ENCODE assay signal across 9 cellular contexts in genomic region chr9:132239999-132240859, GRCh38.
DNase-seq lines count a peak whose midpoint lies in the region; ATAC-seq, FAIRE-seq and TF ChIP-seq lines count a peak whose summit lies in the region.
"Had no signal": no experiment of that assay in that cellular context is flagged by ENCODE, and none has a peak within 500 bp of the region (broad histone marks: within the 10 kb centered on the region; RNA-seq: fewer than 3 reads in every experiment).

No MANE protein-coding gene starts in this region.

- no peak overlapping the region for H4K91ac ChIP-seq in H9 (ENCODE audit: insufficient read length, low read depth, low read length)

- H3K27me3 Mint-ChIP-seq in H9 (ENCODE audit: low read depth) = peaks cover 56% of the 10 kb centered on the region
- peaks cover 0 to 6% (median 0%) of the 10 kb centered on the region in 3 donors for H3K27me3 Mint-ChIP-seq in naive B cell
- H3K27me3 Mint-ChIP-seq in stimulated activated naive B cell treated with anti-CD40 and anti-IgM and Interleukin-4, amounts not matched to agents 10 μg/mL and 1 μg/mL and 100 μg/mL, for 72 hours = no peaks in the 10 kb centered on the region

- H3K27me3 ChIP-seq in A673 (replicated peaks; ENCODE audit: insufficient read depth, low read depth, low read length, poor library complexity) (no peaks in the 10 kb centered on the region), H9 (ENCODE audit: insufficient read depth, low read length) (no peaks in the 10 kb centered on the region; the same call in 1 of the 2 replicates), K562 (ENCODE audit: control insufficient read depth in 2 of 2, insufficient read depth in 2 of 2, low read length in 2 of 2) (peaks cover 22 to 79% of the 10 kb centered on the region in 2 experiments)

- CTCF ChIA-PET in A673 (lab: Charles Lee) (interaction anchor here (1.1 kb wide), 1 partner anchor 19 kb away, joined by 6 read pairs; no protein-coding TSS in a partner anchor), K562 (lab: Yijun Ruan, JAX; ENCODE audit: low intra/inter-chr PET ratio) (no interaction called here)

- H3K36me3 Mint-ChIP-seq in H9 (ENCODE audit: insufficient read depth in 1 of 3, low read depth in 3 of 3) = no peaks in the 10 kb centered on the region; a peak in 1 of 7 replicates
- H3K36me3 Mint-ChIP-seq in naive B cell = no peaks in the 10 kb centered on the region
- peaks cover 3% of the 10 kb centered on the region in 2 donors for H3K36me3 Mint-ChIP-seq in stimulated activated naive B cell treated with anti-CD40 and anti-IgM and Interleukin-4, amounts not matched to agents 10 μg/mL and 1 μg/mL and 100 μg/mL, for 72 hours

- H3K27ac Mint-ChIP-seq in H9 = no peak overlapping the region
- peak overlapping the region in 5 of 6 donors; percentile 11 to 66 (median 34) for H3K27ac Mint-ChIP-seq in naive B cell
- no peak overlapping the region for H3K27ac Mint-ChIP-seq in stimulated activated naive B cell treated with anti-CD40 and anti-IgM and Interleukin-4, amounts not matched to agents 10 μg/mL and 1 μg/mL and 100 μg/mL, for 72 hours

- no peak for ATAC-seq in K562
- ATAC-seq in naive B cell (ENCODE audit: low read depth in 2 of 2) = no peak
- no peak for ATAC-seq in HG03196 (IDR thresholded peaks at IDR 0.05; ENCODE audit: unreplicated experiment)
- no peak for ATAC-seq in GM21717 (IDR thresholded peaks at IDR 0.05; ENCODE audit: unreplicated experiment)
- no peak for ATAC-seq in stimulated activated naive B cell treated with anti-CD40 and anti-IgM and Interleukin-4, amounts not matched to agents 10 μg/mL and 1 μg/mL and 100 μg/mL, for 72 hours (replicated peaks)

- no peaks in the 10 kb centered on the region for H3K79me1 ChIP-seq in H9 (ENCODE audit: insufficient read depth, low read depth, low read length, poor library complexity, severe bottlenecking)

- no peaks in the 10 kb centered on the region for H3K9me1 ChIP-seq in K562 (ENCODE audit: control insufficient read depth, insufficient read depth, low read length)

- no peak overlapping the region for H3K14ac ChIP-seq in H9 (ENCODE audit: insufficient read depth, low read length)

- H3K9ac ChIP-seq in H9 (ENCODE audit: extremely low read depth, insufficient read length, low read length) (no peak overlapping the region), K562 (ENCODE audit: insufficient read depth in 1 of 2, low read depth in 2 of 2, low read length in 2 of 2) (peak overlapping the region in 1 of 2 experiments; percentile 90; a peak in 2 of 4 replicates)

- H3T11ph ChIP-seq in H9 (ENCODE audit: low read length) = no peak overlapping the region

- no peak overlapping the region for H2BK5ac ChIP-seq in H9 (ENCODE audit: insufficient read length, low read length)

- H3K4me2 ChIP-seq in H9 (ENCODE audit: insufficient read depth, insufficient read length, low read length) = peak overlapping the region; percentile 71
- peak overlapping the region; percentile 62 for H3K4me2 ChIP-seq in K562 (ENCODE audit: insufficient read depth, low read length)

- FAIRE-seq in K562 (lab: Jason Lieb, UNC) = no peak
- no peak for FAIRE-seq in GM12892 (lab: Jason Lieb, UNC)

- BruUV-seq in A673 (replicated peaks; lab: Mats Ljungman, UMichigan) = no TSS peak
- BruUV-seq in K562 (replicated peaks; lab: Mats Ljungman, UMichigan) = no TSS peak

- no peak overlapping the region for H2BK20ac ChIP-seq in H9 (ENCODE audit: low read depth, low read length, poor library complexity, severe bottlenecking)

- H4K20me1 ChIP-seq in H9 (ENCODE audit: control insufficient read depth, insufficient read depth, insufficient read length) (no peaks in the 10 kb centered on the region), K562 (replicated peaks; ENCODE audit: control insufficient read depth, insufficient read depth, low read length) (peaks cover 12% of the 10 kb centered on the region)

- H3K36me3 ChIP-seq in A673 (ENCODE audit: insufficient read depth, low read length, poor library complexity, severe bottlenecking) (no peaks in the 10 kb centered on the region), K562 (ENCODE audit: control insufficient read depth, insufficient read depth, low read length) (no peaks in the 10 kb centered on the region)

- H3K23me2 ChIP-seq in H9 (ENCODE audit: insufficient read length, low read depth, low read length, poor library complexity, severe bottlenecking) = peaks cover 15% of the 10 kb centered on the region

- H3K27ac ChIP-seq in A673 (ENCODE audit: low read depth, low read length, poor library complexity, severe bottlenecking) (no peak overlapping the region), H9 (ENCODE audit: insufficient read length, low read depth, low read length) (no peak overlapping the region), K562 (ENCODE audit: extremely low read depth, low read depth, low read length) (no peak overlapping the region)

- POLR2A ChIA-PET in A673 (lab: Charles Lee; ENCODE audit: low non-redundant PET) (no interaction called here), K562 (lab: Yijun Ruan, JAX) (interaction anchor here (0.6 to 0.8 kb wide), 6 partner anchors 16 to 1675 kb away, joined by 3 to 5 read pairs (median 3); no protein-coding TSS in a partner anchor)

- H4K8ac ChIP-seq in H9 (replicated peaks; ENCODE audit: insufficient read length, low read depth, low read length) = no peak overlapping the region

- H2BK120ac ChIP-seq in H9 (ENCODE audit: low read depth, low read length, poor library complexity, severe bottlenecking) = no peak overlapping the region

- no peaks in the 10 kb centered on the region for H3K9me3 Mint-ChIP-seq in H9
- H3K9me3 Mint-ChIP-seq in naive B cell = no peaks in the 10 kb centered on the region
- H3K9me3 Mint-ChIP-seq in stimulated activated naive B cell treated with anti-CD40 and anti-IgM and Interleukin-4, amounts not matched to agents 10 μg/mL and 1 μg/mL and 100 μg/mL, for 72 hours = no peaks in the 10 kb centered on the region
- H3K9me3 Mint-ChIP-seq: neural crest cell had no signal

- no peak for TF ChIP-seq RAD21 in K562 (CRISPR knock-in tag; conservative IDR thresholded peaks at IDR 0.05 in 1 of 2, IDR thresholded peaks at IDR 0.05 in 1 of 2)

- H3K4me1 ChIP-seq in A673 (ENCODE audit: insufficient read depth, low read length, poor library complexity, severe bottlenecking) (peaks cover 29% of the 10 kb centered on the region), H9 (ENCODE audit: insufficient read depth, low read length) (no peaks in the 10 kb centered on the region), K562 (replicated peaks in 1 of 2; ENCODE audit: control insufficient read depth in 2 of 2, insufficient read depth in 2 of 2, low read length in 2 of 2) (peaks cover 0 to 53% of the 10 kb centered on the region in 2 experiments; a peak in 4 of 5 replicates)

- no peak overlapping the region for H3K23ac ChIP-seq in H9 (ENCODE audit: insufficient read length, low read depth, low read length)

- H4K5ac ChIP-seq in H9 (ENCODE audit: insufficient read length, low read depth, low read length) = no peak overlapping the region

- no peak overlapping the region for H3K56ac ChIP-seq in H9 (ENCODE audit: insufficient read length, low read depth, low read length)

- H3K4me3 ChIP-seq in A673 (ENCODE audit: low read depth, low read length, poor library complexity, severe bottlenecking) (peak overlapping the region; percentile 65), K562 (peak overlapping the region; percentile 52; the same call in 1 of the 2 replicates)

- in situ Hi-C loops in K562 (cut with MboI) = no loop called here

- no peak for TF ChIP-seq EP300 in K562 (IDR thresholded peaks at IDR 0.05; ENCODE audit: low read length)

- TF ChIP-seq POLR2A in K562 (conservative IDR thresholded peaks at IDR 0.05) (no peak), GM12892 (IDR thresholded peaks at IDR 0.05; ENCODE audit: low read depth, low read length) (no peak)

- DNase-seq in A673 (ENCODE audit: low spot score) (no peak), H9 (peak; percentile 62), K562 (ENCODE audit: extremely low read depth in 1 of 4, low spot score in 3 of 4) (no peak), naive B cell (no peak), GM12892 (ENCODE audit: insufficient read length) (no peak)
- no peak for DNase-seq in stimulated activated naive B cell treated with anti-CD40 and anti-IgM and Interleukin-4, amounts not matched to agents 10 μg/mL and 1 μg/mL and 100 μg/mL, for 72 hours

- no peak overlapping the region for H2BK12ac ChIP-seq in H9 (ENCODE audit: insufficient read length, low read depth, low read length)

- H3K18ac ChIP-seq in H9 (ENCODE audit: insufficient read length, low read depth, low read length) = peak overlapping the region; percentile 32

- H2AK5ac ChIP-seq in H9 (ENCODE audit: insufficient read length, low read length) = no peak overlapping the region

- H3K4me1 Mint-ChIP-seq in H9 (peaks cover 10 to 37% of the 10 kb centered on the region in 2 experiments; a peak in 3 of 4 replicates), naive B cell (peaks cover 16 to 26% (median 25%) of the 10 kb centered on the region in 3 donors)
- peaks cover 15 to 26% of the 10 kb centered on the region in 2 donors for H3K4me1 Mint-ChIP-seq in stimulated activated naive B cell treated with anti-CD40 and anti-IgM and Interleukin-4, amounts not matched to agents 10 μg/mL and 1 μg/mL and 100 μg/mL, for 72 hours

- intact Hi-C loops in A673 (cut with micrococcal nuclease; ENCODE audit: unreplicated experiment) = no loop called here
- intact Hi-C loops in K562 (cut with micrococcal nuclease) = no loop called here

- H3K4ac ChIP-seq in H9 (ENCODE audit: low read depth, low read length) = no peak overlapping the region

- H3K79me2 ChIP-seq in H9 (ENCODE audit: insufficient read depth, low read length) (no peaks in the 10 kb centered on the region), K562 (ENCODE audit: control insufficient read depth, insufficient read depth, low read length) (no peaks in the 10 kb centered on the region)

- H3K9me3 ChIP-seq in A673 (ENCODE audit: low read depth, low read length, poor library complexity, severe bottlenecking) = no peaks in the 10 kb centered on the region
- H3K9me3 ChIP-seq in H9 (ENCODE audit: control insufficient read depth, low read depth, low read length) = no peaks in the 10 kb centered on the region
- H3K9me3 ChIP-seq in K562 (replicated peaks; ENCODE audit: control insufficient read depth, insufficient read depth, low read depth, low read length) = no peaks in the 10 kb centered on the region

- no peak overlapping the region for H2BK15ac ChIP-seq in H9 (ENCODE audit: low read depth, low read length)

- no CpG with 5 or more reads among the region's 22 CpGs for WGBS in H9 (ENCODE audit: extremely low coverage, insufficient read length, low lambda C conversion rate)
- 9% methylated on average over 20 of the region's 22 CpGs for WGBS in K562 (ENCODE audit: insufficient coverage, low coverage, missing lambda C conversion rate)

- H3K4me3 Mint-ChIP-seq in H9 (peak overlapping the region; percentile 51 to 72), naive B cell (peak overlapping the region in 7 of 8 donors; percentile 15 to 97 (median 41))
- H3K4me3 Mint-ChIP-seq in stimulated activated naive B cell treated with anti-CD40 and anti-IgM and Interleukin-4, amounts not matched to agents 10 μg/mL and 1 μg/mL and 100 μg/mL, for 72 hours = no peak overlapping the region

- TF ChIP-seq CTCF in A673 (conservative IDR thresholded peaks at IDR 0.05; ENCODE audit: low read depth, low read length) = no peak
- TF ChIP-seq CTCF in H9 (conservative IDR thresholded peaks at IDR 0.05) = no peak
- TF ChIP-seq CTCF in K562 (IDR thresholded peaks at IDR 0.05 in 2 of 3, conservative IDR thresholded peaks at IDR 0.05 in 1 of 3; ENCODE audit: insufficient read depth in 2 of 3, low read depth in 1 of 3, low read length in 3 of 3) = no peak

- H2AFZ ChIP-seq in H9 (ENCODE audit: low read length) = no peak overlapping the region
- peak overlapping the region; percentile 94 for H2AFZ ChIP-seq in K562 (ENCODE audit: low read depth, low read length)

Comparison
In these comparisons a context has a peak if more than half of its experiments do, and no peak if none do; other contexts are left out.
1. H3K27ac Mint-ChIP-seq: peak in naive B cell (5 of 6); none in H9 (0 of 3) and stimulated activated naive B cell treated with anti-CD40 and anti-IgM and Interleukin-4, amounts not matched to agents 10 μg/mL and 1 μg/mL and 100 μg/mL, for 72 hours (single experiment).
2. H3K4me3 Mint-ChIP-seq: peak in H9 (2 of 2) and naive B cell (7 of 8); none in stimulated activated naive B cell treated with anti-CD40 and anti-IgM and Interleukin-4, amounts not matched to agents 10 μg/mL and 1 μg/mL and 100 μg/mL, for 72 hours (0 of 2).